ENCODE assay signal across 24 cellular contexts in genomic region chr3:142849148-142849547, GRCh38. TPM values are rescaled to one million over a fixed set of nuclear protein-coding genes. Genes with fewer than 3 reads are reported as not detected.
"Had no signal": no experiment of that assay in that cellular context is flagged by ENCODE, and none has a peak within 500 bp of the region (broad histone marks: within the 10 kb centered on the region; RNA-seq: fewer than 3 reads in every experiment).

No MANE protein-coding gene starts in this region.

- H3K4me3 ChIP-seq: colonic mucosa, hepatocyte, prostate gland, spleen, stomach, suprapubic skin, thyroid gland had no signal

- H3K4me2 ChIP-seq: hepatocyte had no signal

- FAIRE-seq: urothelium cell line had no signal

- H2AFZ ChIP-seq: hepatocyte, parathyroid adenoma had no signal

- DNase-seq: colonic mucosa; dermis blood vessel endothelial cell; erythroblast; foreskin melanocyte; head of caudate nucleus; naive thymus-derived CD4-positive, alpha-beta T cell; nephron progenitor cell; retina; spleen; stimulated activated CD4-positive, alpha-beta T cell treated with anti-CD3 and anti-CD28 coated beads, Interleukin-15, amount 100 ng/mL, for 24 hours; stimulated activated CD4-positive, alpha-beta T cell treated with anti-CD3 and anti-CD28 coated beads, Interleukin-1b, Interleukin-23, amount 100 ng/mL, for 48 hours; stimulated activated CD4-positive, alpha-beta T cell treated with anti-CD3 and anti-CD28 coated beads, Interleukin-4, amount 100 ng/mL, for 24 hours; stimulated activated naive CD4-positive, alpha-beta T cell; stomach; thyroid gland had no signal

- H3K4me1 Mint-ChIP-seq: naive thymus-derived CD4-positive, alpha-beta T cell; nephron progenitor cell had no signal

- H3K4me1 ChIP-seq: colonic mucosa, prostate gland, suprapubic skin, thyroid gland had no signal

- ATAC-seq: naive thymus-derived CD4-positive, alpha-beta T cell; sciatic nerve had no signal

- H3K9me3 ChIP-seq: colonic mucosa, prostate gland, spleen, stomach, suprapubic skin, thyroid gland had no signal

- H3K27me3 ChIP-seq: colonic mucosa, hepatocyte, stomach, suprapubic skin, thyroid gland had no signal

- H3K36me3 ChIP-seq: colonic mucosa, prostate gland, spleen, stomach, suprapubic skin, thyroid gland had no signal

- H3K27me3 Mint-ChIP-seq: type B pancreatic cell had no signal

- H3K9ac ChIP-seq: parathyroid adenoma had no signal

- H3K4me3 Mint-ChIP-seq: naive thymus-derived CD4-positive, alpha-beta T cell; nephron progenitor cell; type B pancreatic cell had no signal

- H3K36me3 Mint-ChIP-seq: naive thymus-derived CD4-positive, alpha-beta T cell had no signal

- H3K27ac Mint-ChIP-seq: naive thymus-derived CD4-positive, alpha-beta T cell; nephron progenitor cell; type B pancreatic cell had no signal

- H3K9me3 Mint-ChIP-seq: nephron progenitor cell, type B pancreatic cell had no signal

- H3K79me2 ChIP-seq: hepatocyte, parathyroid adenoma had no signal

- H3K27ac ChIP-seq: colonic mucosa, hepatocyte, parathyroid adenoma, prostate gland, stomach, suprapubic skin, thyroid gland had no signal

RNA-seq across cellular contexts. Expression of gene PCOLCE2, which starts 39.7 kb away (rescaled TPM):
- total RNA-seq: lung microvascular endothelial cell; mononuclear cell; naive thymus-derived CD4-positive, alpha-beta T cell had no signal
- polyA plus RNA-seq: naive thymus-derived CD4-positive, alpha-beta T cell had no signal
